ENCODE assay signal across 18 cellular contexts in genomic region chr6:161372422-161372793, GRCh38.
DNase-seq lines count a peak whose midpoint lies in the region; ATAC-seq and TF ChIP-seq lines count a peak whose summit lies in the region.
"Had no signal": no experiment of that assay in that cellular context is flagged by ENCODE, and none has a peak within 500 bp of the region (broad histone marks: within the 10 kb centered on the region; RNA-seq: fewer than 3 reads in every experiment).

No MANE protein-coding gene starts in this region.

- H3K27ac ChIP-seq in right atrium auricular region: no peak overlapping the region
- H3K27ac ChIP-seq: BLaER1 treated with 17β-estradiol and CSF1 and Interleukin-3, amounts not matched to agents 10 nM and 100 nM had no signal

- no peaks in the 10 kb centered on the region for H3K27me3 ChIP-seq in right atrium auricular region
- H3K27me3 ChIP-seq: BLaER1 treated with 17β-estradiol and CSF1 and Interleukin-3, amounts not matched to agents 10 nM and 100 nM had no signal

- H3K36me3 ChIP-seq in right atrium auricular region: no peaks in the 10 kb centered on the region
- H3K36me3 ChIP-seq: BLaER1 treated with 17β-estradiol and CSF1 and Interleukin-3, amounts not matched to agents 10 nM and 100 nM had no signal

- no peak for TF ChIP-seq CTCF in right atrium auricular region (IDR thresholded peaks at IDR 0.05)

- intact Hi-C loops in left cardiac atrium (cut with DNase I): loop anchor here (5.0 to 10.0 kb wide), 5 partner anchors 218 to 640 kb away; no protein-coding TSS in a partner anchor

- H3K9me3 ChIP-seq in right atrium auricular region: no peaks in the 10 kb centered on the region
- H3K9me3 ChIP-seq: BLaER1 treated with 17β-estradiol and CSF1 and Interleukin-3, amounts not matched to agents 10 nM and 100 nM had no signal

- H3K4me1 ChIP-seq in right atrium auricular region: peaks cover 0 to 13% of the 10 kb centered on the region in 2 donors

- ATAC-seq in left cardiac atrium: no peak
- ATAC-seq: HCT116 had no signal

- H3K4me3 ChIP-seq in right atrium auricular region: no peak overlapping the region
- H3K4me3 ChIP-seq: BLaER1 treated with 17β-estradiol and CSF1 and Interleukin-3, amounts not matched to agents 10 nM and 100 nM had no signal

- DNase-seq in right atrium auricular region (ENCODE audit: low spot score) (peak; percentile 23), left cardiac atrium (no peak), globus pallidus (ENCODE audit: low spot score) (peak; percentile 45), pons (ENCODE audit: low spot score) (peak; percentile 63), putamen (ENCODE audit: low spot score) (no peak), cerebellum (ENCODE audit: low spot score) (no peak)
- DNase-seq: CD4-positive, CD25-positive, alpha-beta regulatory T cell; CD8-positive, alpha-beta memory T cell; COR-L47; DMS 273 treated with DMSO at 0.1 percent for 48 hours; DMS53; DND-41; GOT3; H7; HFFc6; IMR-90 had no signal

Comparison
In these comparisons a context has a peak if more than half of its experiments do, and no peak if none do; other contexts are left out.
1. DNase-seq: peak in right atrium auricular region (single experiment), globus pallidus (single experiment) and pons (single experiment); none in left cardiac atrium (single experiment), putamen (single experiment) and cerebellum (single experiment).